Comparison of ENCODE assay signal across 8 cellular contexts in genomic region chr16:14302031-14302398, GRCh38.
DNase-seq lines count a peak whose midpoint lies in the region; TF ChIP-seq lines count a peak whose summit lies in the region.

No MANE protein-coding gene starts in this region.

- H2AFZ ChIP-seq in MM.1S (ENCODE audit: low read length): 0 out of 2 replicates have a peak overlapping the region, but pooled peaks have one; percentile 70

- H3K4me3 Mint-ChIP-seq in activated CD4-positive, alpha-beta T cell treated with anti-CD3 and anti-CD28 coated beads, Interleukin-2, amount 10 ng/mL, durations not matched to agents 24 days and 14 days: peak overlapping the region; percentile 78
- peak overlapping the region; percentile 66 for H3K4me3 Mint-ChIP-seq in activated naive CD4-positive, alpha-beta T cell treated with anti-CD3 and anti-CD28 coated beads, Interleukin-2, amount 50 U/mL, for 24 hours

- no peaks in the 10 kb centered on the region for H4K20me1 ChIP-seq in MM.1S (ENCODE audit: insufficient read depth, low read length)

- H3K36me3 ChIP-seq in H7 (replicated peaks; ENCODE audit: control insufficient read depth, insufficient read depth, low read length) (no peaks in the 10 kb centered on the region), MM.1S (replicated peaks; ENCODE audit: insufficient read depth, low read length) (no peaks in the 10 kb centered on the region), cardiac muscle cell (no peaks in the 10 kb centered on the region)

- H3K4me3 ChIP-seq in H7 (ENCODE audit: insufficient read depth, low read depth, low read length): peak overlapping the region; percentile 77
- H3K4me3 ChIP-seq in MM.1S (ENCODE audit: low read length): peak overlapping the region; percentile 89
- peak overlapping the region; percentile 90 for H3K4me3 ChIP-seq in cardiac muscle cell

- H3K9me2 ChIP-seq in MM.1S (replicated peaks; ENCODE audit: insufficient read depth, low read length): no peaks in the 10 kb centered on the region

- H3K9me3 Mint-ChIP-seq in activated CD4-positive, alpha-beta T cell treated with anti-CD3 and anti-CD28 coated beads, Interleukin-2, amount 10 ng/mL, durations not matched to agents 24 days and 14 days: no peaks in the 10 kb centered on the region
- no peaks in the 10 kb centered on the region for H3K9me3 Mint-ChIP-seq in activated naive CD4-positive, alpha-beta T cell treated with anti-CD3 and anti-CD28 coated beads, Interleukin-2, amount 50 U/mL, for 24 hours

- H3K27me3 ChIP-seq in H7 (ENCODE audit: control insufficient read depth, insufficient read depth, low read length) (peaks cover 9% of the 10 kb centered on the region), MM.1S (replicated peaks; ENCODE audit: insufficient read depth, low read length) (no peaks in the 10 kb centered on the region), cardiac muscle cell (no peaks in the 10 kb centered on the region)

- no peaks in the 10 kb centered on the region for H3K36me3 Mint-ChIP-seq in activated CD4-positive, alpha-beta T cell treated with anti-CD3 and anti-CD28 coated beads, Interleukin-2, amount 10 ng/mL, durations not matched to agents 24 days and 14 days (ENCODE audit: low read depth)
- H3K36me3 Mint-ChIP-seq in activated naive CD4-positive, alpha-beta T cell treated with anti-CD3 and anti-CD28 coated beads, Interleukin-2, amount 50 U/mL, for 24 hours: no peaks in the 10 kb centered on the region

- H3K27me3 Mint-ChIP-seq in activated CD4-positive, alpha-beta T cell treated with anti-CD3 and anti-CD28 coated beads, Interleukin-2, amount 10 ng/mL, durations not matched to agents 24 days and 14 days: peaks cover 23% of the 10 kb centered on the region
- no peaks in the 10 kb centered on the region for H3K27me3 Mint-ChIP-seq in activated naive CD4-positive, alpha-beta T cell treated with anti-CD3 and anti-CD28 coated beads, Interleukin-2, amount 50 U/mL, for 24 hours

- H3K9me3 ChIP-seq in MM.1S (replicated peaks; ENCODE audit: insufficient read depth, low read length) (no peaks in the 10 kb centered on the region), cardiac muscle cell (ENCODE audit: low read depth) (no peaks in the 10 kb centered on the region)

- H3K27ac Mint-ChIP-seq in activated CD4-positive, alpha-beta T cell treated with anti-CD3 and anti-CD28 coated beads, Interleukin-2, amount 10 ng/mL, durations not matched to agents 24 days and 14 days: no peak overlapping the region
- H3K27ac Mint-ChIP-seq in activated naive CD4-positive, alpha-beta T cell treated with anti-CD3 and anti-CD28 coated beads, Interleukin-2, amount 50 U/mL, for 24 hours: no peak overlapping the region

- intact Hi-C loops in activated CD4-positive, alpha-beta T cell treated with anti-CD3 and anti-CD28 coated beads, Interleukin-2, amount 10 ng/mL, durations not matched to agents 24 days and 14 days (cut with micrococcal nuclease): no loop called here
- intact Hi-C loops in posterior vena cava (cut with DNase I): loop anchor here (5.0 to 10.0 kb wide), 2 partner anchors 223 to 225 kb away; no protein-coding TSS in a partner anchor

- H3K4me1 Mint-ChIP-seq in activated CD4-positive, alpha-beta T cell treated with anti-CD3 and anti-CD28 coated beads, Interleukin-2, amount 10 ng/mL, durations not matched to agents 24 days and 14 days: peaks cover 12% of the 10 kb centered on the region
- H3K4me1 Mint-ChIP-seq in activated naive CD4-positive, alpha-beta T cell treated with anti-CD3 and anti-CD28 coated beads, Interleukin-2, amount 50 U/mL, for 24 hours: peaks cover 33% of the 10 kb centered on the region

- peak overlapping the region; percentile 78 for H3K9ac ChIP-seq in MM.1S (ENCODE audit: low read length)

- peaks cover 49% of the 10 kb centered on the region for H3K79me2 ChIP-seq in MM.1S (ENCODE audit: low read length)

- H3K4me2 ChIP-seq in MM.1S (ENCODE audit: low read depth, low read length): peak overlapping the region; percentile 91; the same call in 1 of the 2 replicates

- no peaks in the 10 kb centered on the region; the same call in 1 of the 2 replicates for H3K4me1 ChIP-seq in MM.1S (ENCODE audit: low read length)
- peaks cover 10% of the 10 kb centered on the region for H3K4me1 ChIP-seq in cardiac muscle cell (ENCODE audit: low read depth)

- H3K27ac ChIP-seq in MM.1S (ENCODE audit: low read length): no peak overlapping the region
- no peak overlapping the region for H3K27ac ChIP-seq in cardiac muscle cell

- no peak for DNase-seq in activated CD4-positive, alpha-beta T cell treated with anti-CD3 and anti-CD28 coated beads, Interleukin-2, amount 10 ng/mL, durations not matched to agents 24 days and 14 days
- no peak for DNase-seq in activated CD4-positive, alpha-beta T cell treated with anti-CD3 and anti-CD28 coated beads for 1 hour
- peak; percentile 92 for DNase-seq in H7
- peak; percentile 74 for DNase-seq in MM.1S
- DNase-seq in cardiac muscle cell (ENCODE audit: low read depth in 1 of 2, low spot score in 1 of 2): peak; percentile 82 to 86
- peak; percentile 86 for DNase-seq in posterior vena cava (ENCODE audit: low spot score)
- no peak for DNase-seq in retina

- TF ChIP-seq CTCF in MM.1S (IDR thresholded peaks at IDR 0.05; ENCODE audit: low read length) (no peak), cardiac muscle cell (IDR thresholded peaks at IDR 0.05; ENCODE audit: low read depth, low read length) (no peak)

- H3F3A ChIP-seq in MM.1S (ENCODE audit: insufficient read depth, low read length): peaks cover 5% of the 10 kb centered on the region

Comparison
In these comparisons a context has a peak if more than half of its experiments do, and no peak if none do; other contexts are left out.
1. DNase-seq: peak in H7 (single experiment), MM.1S (single experiment), cardiac muscle cell (2 of 2) and posterior vena cava (single experiment); none in activated CD4-positive, alpha-beta T cell treated with anti-CD3 and anti-CD28 coated beads, Interleukin-2, amount 10 ng/mL, durations not matched to agents 24 days and 14 days (single experiment), activated CD4-positive, alpha-beta T cell treated with anti-CD3 and anti-CD28 coated beads for 1 hour (single experiment) and retina (single experiment).
2. Peak in every context shown above with its lines, with median percentiles within 50 percentile points of each other: H3K4me3 ChIP-seq.